33 cellular contexts compared by ENCODE assay signal in the genomic region with DNA sequence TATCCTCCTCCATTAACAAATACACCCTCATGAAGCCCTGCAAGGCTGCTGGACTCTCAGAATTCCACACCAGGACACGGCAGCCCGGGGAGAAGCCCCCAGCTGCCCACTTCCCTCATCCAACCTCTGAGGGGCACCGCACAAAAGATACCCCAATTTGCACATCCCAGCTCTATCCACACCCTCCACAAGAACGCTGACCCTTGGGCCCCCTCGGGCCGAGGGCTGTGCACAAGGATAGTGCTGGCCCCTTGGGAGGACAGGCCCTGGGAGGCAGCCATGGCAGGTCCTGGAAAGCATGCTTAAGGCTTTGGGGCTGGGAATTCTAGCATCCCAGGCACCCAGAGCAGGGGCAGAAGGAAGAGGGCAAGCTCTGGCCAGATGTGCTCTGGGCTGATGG.
DNase-seq lines count a peak whose midpoint lies in the region; ATAC-seq and TF ChIP-seq lines count a peak whose summit lies in the region.
"Had no signal": no experiment of that assay in that cellular context is flagged by ENCODE, and none has a peak within 500 bp of the region (broad histone marks: within the 10 kb centered on the region; RNA-seq: fewer than 3 reads in every experiment).

No MANE protein-coding gene starts in this region.

- H3K79me1 ChIP-seq in neuronal stem cell (ENCODE audit: low read depth, low read length): no peaks in the 10 kb centered on the region

- ATAC-seq in stimulated activated memory B cell treated with anti-CD40 and anti-IgM and Interleukin-4, amounts not matched to agents 10 μg/mL and 1 μg/mL and 100 μg/mL, for 72 hours: peak; percentile 40
- ATAC-seq in GM19328 (IDR thresholded peaks at IDR 0.05; ENCODE audit: unreplicated experiment) (no peak), aorta (ENCODE audit: low FRiP score) (no peak)
- ATAC-seq: A549; CD8-positive, alpha-beta T cell had no signal

- no peak for TF ChIP-seq POLR2A in esophagus muscularis mucosa (IDR thresholded peaks at IDR 0.05; ENCODE audit: low read depth)

- H2AFZ ChIP-seq in neuronal stem cell (ENCODE audit: low read length): no peak overlapping the region

- TF ChIP-seq CTCF in esophagus muscularis mucosa (IDR thresholded peaks at IDR 0.05): no peak

- H3K4ac ChIP-seq in neuronal stem cell (ENCODE audit: low read length): no peak overlapping the region

- H3K36me3 ChIP-seq in esophagus muscularis mucosa (no peaks in the 10 kb centered on the region), neuronal stem cell (replicated peaks in 1 of 2; ENCODE audit: control insufficient read depth in 2 of 2, insufficient read depth in 2 of 2, low read length in 2 of 2) (no peaks in the 10 kb centered on the region), aorta (ENCODE audit: control insufficient read depth in 1 of 2, insufficient read depth in 2 of 2, low read length in 1 of 2) (no peaks in the 10 kb centered on the region)
- H3K36me3 ChIP-seq: BE2C; BLaER1; BLaER1 treated with 17β-estradiol and CSF1 and Interleukin-3, amounts not matched to agents 10 nM and 100 nM had no signal

- H2BK120ac ChIP-seq in neuronal stem cell (ENCODE audit: low read depth, low read length): no peak overlapping the region

- H3K27ac ChIP-seq in esophagus muscularis mucosa (replicated peaks in 1 of 4) (no peak overlapping the region), neuronal stem cell (replicated peaks; ENCODE audit: low read length) (no peak overlapping the region), aorta (ENCODE audit: low read depth in 1 of 2, low read length in 2 of 2) (no peak overlapping the region)
- H3K27ac ChIP-seq: 22Rv1, A549, BLaER1, C4-2B had no signal

- H3K23ac ChIP-seq in neuronal stem cell (ENCODE audit: low read depth, low read length, poor library complexity): peak overlapping the region; percentile 59

- no peak overlapping the region for H3K27ac Mint-ChIP-seq in stimulated activated memory B cell treated with anti-CD40 and anti-IgM and Interleukin-4, amounts not matched to agents 10 μg/mL and 1 μg/mL and 100 μg/mL, for 72 hours
- H3K27ac Mint-ChIP-seq: B cell; CD4-positive, alpha-beta memory T cell; CD4-positive, alpha-beta T cell; CD4-positive, CD25-positive, alpha-beta regulatory T cell; CD8-positive, alpha-beta T cell had no signal

- H3K18ac ChIP-seq in neuronal stem cell (ENCODE audit: low read length): peak overlapping the region; percentile 11

- peak overlapping the region; percentile 58 for H2AK5ac ChIP-seq in neuronal stem cell (ENCODE audit: low read depth, low read length)

- no peak overlapping the region for H4K91ac ChIP-seq in neuronal stem cell (ENCODE audit: low read depth, low read length, poor library complexity)

- H3K9me3 Mint-ChIP-seq in stimulated activated memory B cell treated with anti-CD40 and anti-IgM and Interleukin-4, amounts not matched to agents 10 μg/mL and 1 μg/mL and 100 μg/mL, for 72 hours: no peaks in the 10 kb centered on the region
- H3K9me3 Mint-ChIP-seq: CD4-positive, alpha-beta memory T cell; CD4-positive, alpha-beta T cell; CD8-positive, alpha-beta memory T cell; CD8-positive, alpha-beta T cell had no signal

- H3K4me1 ChIP-seq in esophagus muscularis mucosa (peaks cover 3 to 10% (median 7%) of the 10 kb centered on the region in 4 donors), neuronal stem cell (ENCODE audit: control insufficient read depth in 2 of 2, insufficient read depth in 1 of 2, low read depth in 1 of 2, low read length in 2 of 2) (no peaks in the 10 kb centered on the region), aorta (ENCODE audit: control insufficient read depth in 1 of 2, insufficient read depth in 2 of 2, low read length in 2 of 2) (no peaks in the 10 kb centered on the region)
- H3K4me1 ChIP-seq: A549, BE2C, Caco-2 had no signal

- intact Hi-C loops in esophagus muscularis mucosa (cut with DNase I) (loop anchor here (10.0 kb wide), 1 partner anchor 336 kb away; no protein-coding TSS in a partner anchor), posterior vena cava (cut with DNase I) (loop anchor here in 1 of 2 donors (2.0 kb wide), 1 partner anchor 110 kb away; no protein-coding TSS in a partner anchor), aorta (cut with DNase I) (no loop called here)

- H3K4me3 Mint-ChIP-seq in stimulated activated memory B cell treated with anti-CD40 and anti-IgM and Interleukin-4, amounts not matched to agents 10 μg/mL and 1 μg/mL and 100 μg/mL, for 72 hours: no peak overlapping the region
- H3K4me3 Mint-ChIP-seq: B cell; CD14-positive monocyte; CD4-positive, alpha-beta memory T cell; CD4-positive, alpha-beta T cell; CD4-positive, CD25-positive, alpha-beta regulatory T cell; CD8-positive, alpha-beta T cell had no signal

- peaks cover 19% of the 10 kb centered on the region for H3K27me3 Mint-ChIP-seq in stimulated activated memory B cell treated with anti-CD40 and anti-IgM and Interleukin-4, amounts not matched to agents 10 μg/mL and 1 μg/mL and 100 μg/mL, for 72 hours

- TF ChIP-seq EP300 in esophagus muscularis mucosa (IDR thresholded peaks at IDR 0.05): no peak

- no peak overlapping the region for H2BK5ac ChIP-seq in neuronal stem cell (ENCODE audit: low read length)

- H3K4me2 ChIP-seq in neuronal stem cell (ENCODE audit: insufficient read depth, low read length, poor library complexity, severe bottlenecking): no peak overlapping the region
- H3K4me2 ChIP-seq: A549, BLaER1 had no signal

- H2BK15ac ChIP-seq in neuronal stem cell (ENCODE audit: low read length): peak overlapping the region; percentile 65

- no peaks in the 10 kb centered on the region for H3K36me3 Mint-ChIP-seq in stimulated activated memory B cell treated with anti-CD40 and anti-IgM and Interleukin-4, amounts not matched to agents 10 μg/mL and 1 μg/mL and 100 μg/mL, for 72 hours
- H3K36me3 Mint-ChIP-seq: CD14-positive monocyte; CD4-positive, alpha-beta memory T cell; CD4-positive, CD25-positive, alpha-beta regulatory T cell; CD8-positive, alpha-beta memory T cell; CD8-positive, alpha-beta T cell had no signal

- H2BK12ac ChIP-seq in neuronal stem cell (ENCODE audit: low read length): no peak overlapping the region

- DNase-seq in esophagus muscularis mucosa (ENCODE audit: extremely low spot score) (peak; percentile 55), neuronal stem cell (ENCODE audit: low spot score) (no peak), posterior vena cava (ENCODE audit: low spot score) (no peak), aorta (no peak)
- DNase-seq: 8988T; ACHN; AML-193; BE2C; C1 segment of cervical spinal cord; Caco-2; Calu3; CD4-positive, alpha-beta memory T cell; CD4-positive, alpha-beta T cell; CD4-positive, CD25-positive, alpha-beta regulatory T cell; CD8-positive, alpha-beta memory T cell; CD8-positive, alpha-beta T cell; COR-L47; DMS 273 treated with DMSO at 0.1 percent for 48 hours; DMS153; DMS53; DMS79; DMS79 treated with DMSO at 0.1 percent for 48 hours; DND-41; EL had no signal

- H3K9me3 ChIP-seq in esophagus muscularis mucosa (no peaks in the 10 kb centered on the region), neuronal stem cell (replicated peaks in 1 of 2; ENCODE audit: control insufficient read depth in 2 of 2, insufficient read depth in 1 of 2, low read depth in 1 of 2, low read length in 2 of 2) (no peaks in the 10 kb centered on the region), aorta (ENCODE audit: control insufficient read depth, low read length) (no peaks in the 10 kb centered on the region)
- H3K9me3 ChIP-seq: A549; BE2C; BLaER1; BLaER1 treated with 17β-estradiol and CSF1 and Interleukin-3, amounts not matched to agents 10 nM and 100 nM; Caco-2 had no signal

- peak overlapping the region; percentile 31 for H3K14ac ChIP-seq in neuronal stem cell (ENCODE audit: low read length)

- H3K27me3 ChIP-seq in esophagus muscularis mucosa: no peaks in the 10 kb centered on the region
- H3K27me3 ChIP-seq in neuronal stem cell (ENCODE audit: control insufficient read depth in 3 of 3, insufficient read depth in 3 of 3, low read depth in 1 of 3, low read length in 3 of 3): peaks cover 0 to 14% (median 0%) of the 10 kb centered on the region in 3 experiments
- H3K27me3 ChIP-seq in aorta (ENCODE audit: control insufficient read depth in 1 of 2, insufficient read depth in 2 of 2, low read length in 1 of 2): no peaks in the 10 kb centered on the region
- H3K27me3 ChIP-seq: BLaER1; BLaER1 treated with 17β-estradiol and CSF1 and Interleukin-3, amounts not matched to agents 10 nM and 100 nM had no signal

- H3K9ac ChIP-seq in neuronal stem cell (ENCODE audit: low read depth, low read length, poor library complexity): no peak overlapping the region
- H3K9ac ChIP-seq: BLaER1 had no signal

- no peak overlapping the region for H4K8ac ChIP-seq in neuronal stem cell (ENCODE audit: low read depth, low read length)

- H3K4me3 ChIP-seq in esophagus muscularis mucosa (no peak overlapping the region), neuronal stem cell (ENCODE audit: low read length in 2 of 2) (no peak overlapping the region), aorta (ENCODE audit: low read length in 2 of 2) (no peak overlapping the region)
- H3K4me3 ChIP-seq: A549; BLaER1; BLaER1 treated with 17β-estradiol and CSF1 and Interleukin-3, amounts not matched to agents 10 nM and 100 nM had no signal

- WGBS in esophagus muscularis mucosa: 95% methylated on average over 6 of the region's 6 CpGs
- no CpG with 5 or more reads among the region's 6 CpGs for WGBS in neuronal stem cell (ENCODE audit: extremely low coverage in 2 of 2, insufficient read length in 2 of 2, insufficient replicate concordance in 1 of 2), 2 donors
- 87 to 88% methylated on average over 6 of the region's 6 CpGs for WGBS in aorta, 2 donors

- H3K4me1 Mint-ChIP-seq in stimulated activated memory B cell treated with anti-CD40 and anti-IgM and Interleukin-4, amounts not matched to agents 10 μg/mL and 1 μg/mL and 100 μg/mL, for 72 hours: peaks cover 26% of the 10 kb centered on the region
